22 cellular contexts compared by ENCODE assay signal in the genomic region with DNA sequence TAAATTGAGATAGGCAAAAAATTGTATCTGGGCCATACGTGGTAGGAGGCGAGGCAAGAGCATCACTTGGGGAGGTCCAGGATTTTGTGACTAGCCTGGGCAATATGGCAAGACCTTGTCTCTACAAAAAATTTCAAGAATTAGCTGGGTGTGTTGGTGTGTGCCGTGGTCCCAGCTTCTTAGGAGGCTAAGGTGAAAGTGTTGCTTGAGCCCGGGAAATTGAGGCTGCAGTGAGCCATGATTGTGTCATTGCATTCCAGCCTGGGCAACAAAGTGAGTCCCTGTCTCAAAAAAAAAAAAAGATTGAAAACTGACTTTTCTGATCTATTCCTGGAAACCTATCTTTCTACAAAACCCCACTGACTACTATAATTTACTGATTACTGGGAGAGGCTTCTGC. TPM values are rescaled to one million over a fixed set of nuclear protein-coding genes. Genes with fewer than 3 reads are reported as not detected.
A peak's percentile ranks its signal among the peaks of the same experiment; 100 is the strongest.
DNase-seq lines count a peak whose midpoint lies in the region; ATAC-seq and TF ChIP-seq lines count a peak whose summit lies in the region.
"Had no signal": no experiment of that assay in that cellular context is flagged by ENCODE, and none has a peak within 500 bp of the region (broad histone marks: within the 10 kb centered on the region; RNA-seq: fewer than 3 reads in every experiment).

No MANE protein-coding gene starts in this region.

- 97% methylated on average over 4 of the region's 4 CpGs for WGBS in prostate gland

- DNase-seq in ELR (ENCODE audit: low read depth) (peak; percentile 65), HT1080 (ENCODE audit: low read depth) (peak; percentile 43), epithelial cell of esophagus (ENCODE audit: low read depth) (peak; percentile 31), renal cortical epithelial cell (ENCODE audit: low read depth) (peak; percentile 18), prostate gland (ENCODE audit: low spot score) (no peak), gastrocnemius medialis (no peak)
- DNase-seq: activated gamma-delta T cell; dermis blood vessel endothelial cell; DND-41; natural killer cell; NCI-H1105; NCI-H2029; NCI-H526; NK-92 treated with Interleukin-12 subunit alpha and Interleukin-12 subunit beta, amount 100 ng/mL, for 24 hours; occipital lobe; SJCRH30; T1000; transverse colon had no signal

- H3K36me3 ChIP-seq in prostate gland (no peaks in the 10 kb centered on the region), gastrocnemius medialis (peaks cover 0 to 29% of the 10 kb centered on the region in 2 donors)

- no peaks in the 10 kb centered on the region for H3K4me1 ChIP-seq in prostate gland (replicated peaks)
- H3K4me1 ChIP-seq in gastrocnemius medialis, result peaks cover 6 to 8% of the 10 kb centered on the region in 2 donors
- H3K4me1 ChIP-seq: transverse colon had no signal

- no peak for TF ChIP-seq CTCF in epithelial cell of esophagus (IDR thresholded peaks at IDR 0.05; ENCODE audit: insufficient read depth, low read depth, low read length, missing control alignments)
- TF ChIP-seq CTCF in prostate gland (IDR thresholded peaks at IDR 0.05), result no peak
- TF ChIP-seq CTCF in gastrocnemius medialis (IDR thresholded peaks at IDR 0.05 in 4 of 5, conservative IDR thresholded peaks at IDR 0.05 in 1 of 5), result no peak

- TF ChIP-seq POLR2A in prostate gland (IDR thresholded peaks at IDR 0.05) (no peak), gastrocnemius medialis (IDR thresholded peaks at IDR 0.05) (no peak)

- intact Hi-C loops in prostate gland (cut with DNase I) (no loop called here), gastrocnemius medialis (cut with DNase I; ENCODE audit: low total_unique reads) (no loop called here)

- no peak for ATAC-seq in gastrocnemius medialis
- ATAC-seq in GM21526 (IDR thresholded peaks at IDR 0.05; ENCODE audit: low FRiP score, unreplicated experiment), result no peak
- ATAC-seq: natural killer cell, WTC11 had no signal

- no peaks in the 10 kb centered on the region for H3K27me3 ChIP-seq in prostate gland (replicated peaks; ENCODE audit: insufficient read depth)
- no peaks in the 10 kb centered on the region for H3K27me3 ChIP-seq in gastrocnemius medialis
- H3K27me3 ChIP-seq: SJCRH30, transverse colon had no signal

- no peak overlapping the region for H3K4me3 ChIP-seq in epithelial cell of esophagus (ENCODE audit: low read length)
- no peak overlapping the region for H3K4me3 ChIP-seq in prostate gland
- no peak overlapping the region for H3K4me3 ChIP-seq in gastrocnemius medialis
- H3K4me3 ChIP-seq: SJCRH30, skin epidermis, transverse colon had no signal

- H3K9me3 ChIP-seq in prostate gland (no peaks in the 10 kb centered on the region), gastrocnemius medialis (no peaks in the 10 kb centered on the region)
- H3K9me3 ChIP-seq: SJCRH30, transverse colon had no signal

- in situ Hi-C loops in gastrocnemius medialis (cut with MboI; ENCODE audit: low sequenced_read_pairs in 4 of 4), result no loop called here

- no peak overlapping the region for H3K27ac ChIP-seq in prostate gland
- no peak overlapping the region for H3K27ac ChIP-seq in gastrocnemius medialis
- H3K27ac ChIP-seq: C4-2B, SJCRH30, skin epidermis, transverse colon had no signal

RNA-seq across cellular contexts. Expression of a gene that starts 26.7 kb away (rescaled TPM):
- 39.4 and 43.5 TPM in 2 replicates for total RNA-seq in HT1080 (2014; rRNA removed; shearing (Covaris generic))
- polyA plus RNA-seq in HT1080 (2015; cell fraction: cytosol; rRNA removed), result 15.3 and 20.0 TPM in 2 replicates
- polyA plus RNA-seq in HT1080 (2015; cell fraction: nucleus; rRNA removed), result 44.4 and 51.4 TPM in 2 replicates
- total RNA-seq in renal cortical epithelial cell (18.6 and 38.9 TPM in 2 replicates), prostate gland (10 to 100 TPM; 37.7 to 75.8 TPM), gastrocnemius medialis (10 to 100 TPM; 10.6 to 20.9 (median 14.2) TPM)

RNA-seq across cellular contexts. Expression of a gene that starts 36.9 kb away (rescaled TPM):
- total RNA-seq in HT1080 (2014; rRNA removed; shearing (Covaris generic)), result 23.0 and 24.5 TPM in 2 replicates
- 21.7 and 31.6 TPM in 2 replicates for polyA plus RNA-seq in HT1080 (2015; cell fraction: cytosol; rRNA removed)
- 43.5 and 43.8 TPM in 2 replicates for polyA plus RNA-seq in HT1080 (2015; cell fraction: nucleus; rRNA removed)
- total RNA-seq in renal cortical epithelial cell (18.1 and 28.2 TPM in 2 replicates), prostate gland (10 to 100 TPM; 22.9 to 39.7 TPM), gastrocnemius medialis (10 to 100 TPM; 16.3 to 25.1 (median 17.8) TPM)

Comparison
In these comparisons a context has a peak if more than half of its experiments do, and no peak if none do; other contexts are left out.
1. DNase-seq: peak in ELR (single experiment), HT1080 (single experiment), epithelial cell of esophagus (single experiment) and renal cortical epithelial cell (single experiment); none in prostate gland (single experiment) and gastrocnemius medialis (0 of 2).